Comparison of ENCODE assay signal across 15 cellular contexts in genomic region chr9:126485662-126486061, GRCh38.
"Had no signal": no experiment of that assay in that cellular context is flagged by ENCODE, and none has a peak within 500 bp of the region (broad histone marks: within the 10 kb centered on the region; RNA-seq: fewer than 3 reads in every experiment).

No MANE protein-coding gene starts in this region.

- DNase-seq: esophagus squamous epithelium; foreskin keratinocyte; left colon; mesendoderm; naive B cell; nephron progenitor cell; psoas muscle; retina; stimulated activated CD4-positive, alpha-beta T cell treated with anti-CD3 and anti-CD28 coated beads, Interleukin-1b, Interleukin-23, amount 100 ng/mL, for 48 hours; stimulated activated CD4-positive, alpha-beta T cell treated with anti-CD3 and anti-CD28 coated beads, Interleukin-4, amount 100 ng/mL, for 24 hours; stimulated activated naive B cell treated with anti-CD40 and anti-IgM and Interleukin-4, amounts not matched to agents 10 μg/mL and 1 μg/mL and 100 μg/mL, for 72 hours; trophoblast cell had no signal

- H3K27ac Mint-ChIP-seq: dendritic cell treated with granulocyte-macrophage colony-stimulating factor and Interleukin-4, amounts not matched to agents 40 ng/mL and 50 ng/mL, for 4 days; nephron progenitor cell; stimulated activated naive B cell treated with anti-CD40 and anti-IgM and Interleukin-4, amounts not matched to agents 10 μg/mL and 1 μg/mL and 100 μg/mL, for 72 hours had no signal

- H3K9me3 Mint-ChIP-seq: dendritic cell treated with granulocyte-macrophage colony-stimulating factor and Interleukin-4, amounts not matched to agents 40 ng/mL and 50 ng/mL, for 4 days; naive B cell; nephron progenitor cell; stimulated activated naive B cell treated with anti-CD40 and anti-IgM and Interleukin-4, amounts not matched to agents 10 μg/mL and 1 μg/mL and 100 μg/mL, for 72 hours had no signal

- FAIRE-seq: colon had no signal

- ATAC-seq: foreskin keratinocyte; left colon; psoas muscle; right lobe of liver; stimulated activated naive B cell treated with anti-CD40 and anti-IgM and Interleukin-4, amounts not matched to agents 10 μg/mL and 1 μg/mL and 100 μg/mL, for 72 hours had no signal

- H3K27me3 Mint-ChIP-seq: naive B cell had no signal

- H3K4me3 Mint-ChIP-seq: dendritic cell treated with granulocyte-macrophage colony-stimulating factor and Interleukin-4, amounts not matched to agents 40 ng/mL and 50 ng/mL, for 4 days; naive B cell; nephron progenitor cell; stimulated activated naive B cell treated with anti-CD40 and anti-IgM and Interleukin-4, amounts not matched to agents 10 μg/mL and 1 μg/mL and 100 μg/mL, for 72 hours had no signal

- H3K36me3 Mint-ChIP-seq: naive B cell had no signal
